27 cellular contexts compared by ENCODE assay signal in genomic region chr3:168926426-168926825, GRCh38.
"Had no signal": no experiment of that assay in that cellular context is flagged by ENCODE, and none has a peak within 500 bp of the region (broad histone marks: within the 10 kb centered on the region; RNA-seq: fewer than 3 reads in every experiment).

No MANE protein-coding gene starts in this region.

- DNase-seq: activated CD4-positive, alpha-beta memory T cell treated with anti-CD3 and anti-CD28 coated beads for 36 hours; activated CD4-positive, alpha-beta T cell treated with anti-CD3 and anti-CD28 coated beads for 36 hours; activated CD4-positive, alpha-beta T cell treated with anti-CD3 and anti-CD28 coated beads, Interleukin-2, amount 10 ng/mL, durations not matched to agents 24 days and 14 days; activated CD4-positive, CD25-positive, alpha-beta regulatory T cell; activated CD4-positive, CD25-positive, alpha-beta regulatory T cell treated with anti-CD3 and anti-CD28 coated beads, Interleukin-2, amount 50 U/mL, for 72 hours; activated CD8-positive, alpha-beta memory T cell treated with anti-CD3 and anti-CD28 coated beads, Interleukin-2, amount 10 ng/mL, durations not matched to agents 7 days and 5 days; activated CD8-positive, alpha-beta memory T cell treated with anti-CD3 and anti-CD28 coated beads, Interleukin-2, amount 50 U/mL, for 4 hours; activated CD8-positive, alpha-beta T cell treated with anti-CD3 and anti-CD28 coated beads, Interleukin-2, amount 10 ng/mL, durations not matched to agents 7 days and 5 days; activated gamma-delta T cell; activated naive CD4-positive, alpha-beta T cell; activated naive CD4-positive, alpha-beta T cell treated with anti-CD3 and anti-CD28 coated beads, Interleukin-2, amount 10 ng/mL, durations not matched to agents 7 days and 5 days; activated naive CD8-positive, alpha-beta T cell treated with anti-CD3 and anti-CD28 coated beads, Interleukin-2, amount 10 ng/mL, durations not matched to agents 7 days and 5 days; activated T-cell treated with anti-CD3 and anti-CD28 coated beads, Interleukin-2, amount 50 U/mL, for 1 hour; activated T-cell treated with anti-CD3 and anti-CD28 coated beads, Interleukin-2, amount 50 U/mL, for 48 hours; central memory CD4-positive, alpha-beta T cell; cerebellar nuclear complex; colonic mucosa; effector CD8-positive, alpha-beta T cell; foreskin fibroblast; head of caudate nucleus; T-helper 2 cell had no signal

- H3K4me1 ChIP-seq: ascending aorta, breast epithelium, colonic mucosa had no signal

- H3K4me3 ChIP-seq: ascending aorta, breast epithelium, cardiac muscle cell, colonic mucosa had no signal

- H3K36me3 ChIP-seq: ascending aorta, breast epithelium, cardiac muscle cell, colonic mucosa had no signal

- H3K9me3 ChIP-seq: ascending aorta, breast epithelium, colonic mucosa had no signal

- FAIRE-seq: frontal cortex had no signal

- ATAC-seq: activated CD4-positive, alpha-beta T cell treated with anti-CD3 and anti-CD28 coated beads for 36 hours; activated CD8-positive, alpha-beta memory T cell treated with anti-CD3 and anti-CD28 coated beads, Interleukin-2, amount 10 ng/mL, durations not matched to agents 7 days and 5 days; activated CD8-positive, alpha-beta T cell treated with anti-CD3 and anti-CD28 coated beads, Interleukin-2, amount 10 ng/mL, durations not matched to agents 7 days and 5 days; activated naive CD4-positive, alpha-beta T cell treated with anti-CD3 and anti-CD28 coated beads, Interleukin-2, amount 50 U/mL, for 72 hours; esophagus mucosa had no signal

- H3K27me3 ChIP-seq: ascending aorta, breast epithelium, cardiac muscle cell, colonic mucosa had no signal

- H3K27ac ChIP-seq: ascending aorta, breast epithelium, cardiac muscle cell, colonic mucosa had no signal
